In the genomic region with DNA sequence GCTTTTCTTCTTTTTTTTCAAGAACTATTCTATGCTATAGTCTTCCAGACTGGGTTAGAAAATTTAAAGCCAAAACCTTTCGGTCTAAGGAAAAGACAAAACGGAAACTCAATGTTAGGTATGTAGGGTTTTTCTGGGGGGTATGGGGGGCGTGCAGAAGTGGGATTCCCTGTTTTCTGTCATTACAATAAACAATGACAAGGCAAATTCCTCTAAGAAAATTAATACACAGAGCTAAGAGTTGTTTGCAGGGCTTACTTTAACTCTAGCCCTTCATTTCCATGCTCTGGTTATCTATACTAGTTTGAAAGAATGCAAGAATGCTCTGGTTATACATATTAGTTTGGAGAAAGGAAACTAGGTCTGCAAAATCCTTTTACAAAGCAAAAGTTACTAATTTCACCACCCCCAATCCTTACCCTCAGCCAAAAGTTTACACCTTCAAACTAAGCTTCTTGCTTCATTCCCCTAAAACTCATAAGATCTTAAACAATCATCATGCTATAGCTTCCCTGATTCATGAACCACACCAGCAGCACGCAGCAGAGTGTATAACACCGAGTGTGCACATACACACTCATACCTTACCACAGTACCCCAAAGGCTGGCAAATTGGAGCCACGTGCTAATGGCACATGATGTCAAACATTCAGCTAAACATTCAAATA, we compare ENCODE assay signal across 1 cellular context.
A peak's percentile ranks its signal among the peaks of the same experiment; 100 is the strongest.
TF ChIP-seq lines count a peak whose summit lies in the region.

No MANE protein-coding gene starts in this region.

TF ChIP-seq in K562, 482 proteins besides CTCF, POLR2A, EP300 and RAD21 (continues in another document):
- TF ChIP-seq RFX5 (IDR thresholded peaks at IDR 0.05; ENCODE audit: low read depth, low read length) (no peak), RCOR1 (IDR thresholded peaks at IDR 0.05; ENCODE audit: borderline replicate concordance in 1 of 2, low read depth in 2 of 2, low read length in 2 of 2) (no peak), EP400 (IDR thresholded peaks at IDR 0.05) (0 out of 2 replicates have a peak, but pooled peaks have one; percentile 6), C11orf30 (IDR thresholded peaks at IDR 0.05; ENCODE audit: low read depth) (peak; percentile 52; the same call in 1 of the 2 replicates), L3MBTL2 (IDR thresholded peaks at IDR 0.05) (peak; percentile 36; the same call in 1 of the 2 replicates), PHB2 (IDR thresholded peaks at IDR 0.05; ENCODE audit: low read depth) (no peak), MAFF (IDR thresholded peaks at IDR 0.05; ENCODE audit: low read length) (peak; percentile 47; the same call in 1 of the 2 replicates), ZNF316 (IDR thresholded peaks at IDR 0.05) (peak; percentile 71), NFE2 (IDR thresholded peaks at IDR 0.05; ENCODE audit: low read depth) (peak; percentile 67), ZNF23 (CRISPR knock-in tag; IDR thresholded peaks at IDR 0.05) (no peak), MAFG (tag; conservative IDR thresholded peaks at IDR 0.05) (peak; percentile 56), GABPB2 (CRISPR knock-in tag; conservative IDR thresholded peaks at IDR 0.05) (no peak), ZNF589 (CRISPR knock-in tag; IDR thresholded peaks at IDR 0.05; ENCODE audit: low read depth) (0 out of 2 replicates have a peak, but pooled peaks have one; percentile 43), BMI1 (IDR thresholded peaks at IDR 0.05; ENCODE audit: low read length) (no peak), ELF1 (tag; IDR thresholded peaks at IDR 0.05) (no peak), NFE2L1 (tag; IDR thresholded peaks at IDR 0.05; ENCODE audit: borderline replicate concordance, low read depth) (peak; percentile 14; the same call in 1 of the 2 replicates)
- TF ChIP-seq, protein P1, sequence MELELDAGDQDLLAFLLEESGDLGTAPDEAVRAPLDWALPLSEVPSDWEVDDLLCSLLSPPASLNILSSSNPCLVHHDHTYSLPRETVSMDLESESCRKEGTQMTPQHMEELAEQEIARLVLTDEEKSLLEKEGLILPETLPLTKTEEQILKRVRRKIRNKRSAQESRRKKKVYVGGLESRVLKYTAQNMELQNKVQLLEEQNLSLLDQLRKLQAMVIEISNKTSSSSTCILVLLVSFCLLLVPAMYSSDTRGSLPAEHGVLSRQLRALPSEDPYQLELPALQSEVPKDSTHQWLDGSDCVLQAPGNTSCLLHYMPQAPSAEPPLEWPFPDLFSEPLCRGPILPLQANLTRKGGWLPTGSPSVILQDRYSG (tag; conservative IDR thresholded peaks at IDR 0.05; ENCODE audit: low read depth) = 0 out of 2 replicates have a peak, but pooled peaks have one; percentile 55
- TF ChIP-seq, protein P2, sequence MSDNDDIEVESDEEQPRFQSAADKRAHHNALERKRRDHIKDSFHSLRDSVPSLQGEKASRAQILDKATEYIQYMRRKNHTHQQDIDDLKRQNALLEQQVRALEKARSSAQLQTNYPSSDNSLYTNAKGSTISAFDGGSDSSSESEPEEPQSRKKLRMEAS (CRISPR knock-in tag; IDR thresholded peaks at IDR 0.05) = 0 out of 2 replicates have a peak, but pooled peaks have one; percentile 29
- TF ChIP-seq, protein P3, sequence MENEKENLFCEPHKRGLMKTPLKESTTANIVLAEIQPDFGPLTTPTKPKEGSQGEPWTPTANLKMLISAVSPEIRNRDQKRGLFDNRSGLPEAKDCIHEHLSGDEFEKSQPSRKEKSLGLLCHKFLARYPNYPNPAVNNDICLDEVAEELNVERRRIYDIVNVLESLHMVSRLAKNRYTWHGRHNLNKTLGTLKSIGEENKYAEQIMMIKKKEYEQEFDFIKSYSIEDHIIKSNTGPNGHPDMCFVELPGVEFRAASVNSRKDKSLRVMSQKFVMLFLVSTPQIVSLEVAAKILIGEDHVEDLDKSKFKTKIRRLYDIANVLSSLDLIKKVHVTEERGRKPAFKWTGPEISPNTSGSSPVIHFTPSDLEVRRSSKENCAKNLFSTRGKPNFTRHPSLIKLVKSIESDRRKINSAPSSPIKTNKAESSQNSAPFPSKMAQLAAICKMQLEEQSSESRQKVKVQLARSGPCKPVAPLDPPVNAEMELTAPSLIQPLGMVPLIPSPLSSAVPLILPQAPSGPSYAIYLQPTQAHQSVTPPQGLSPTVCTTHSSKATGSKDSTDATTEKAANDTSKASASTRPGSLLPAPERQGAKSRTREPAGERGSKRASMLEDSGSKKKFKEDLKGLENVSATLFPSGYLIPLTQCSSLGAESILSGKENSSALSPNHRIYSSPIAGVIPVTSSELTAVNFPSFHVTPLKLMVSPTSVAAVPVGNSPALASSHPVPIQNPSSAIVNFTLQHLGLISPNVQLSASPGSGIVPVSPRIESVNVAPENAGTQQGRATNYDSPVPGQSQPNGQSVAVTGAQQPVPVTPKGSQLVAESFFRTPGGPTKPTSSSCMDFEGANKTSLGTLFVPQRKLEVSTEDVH (IDR thresholded peaks at IDR 0.05; ENCODE audit: low read depth, partially characterized antibody) = no peak
- TF ChIP-seq, protein P4, sequence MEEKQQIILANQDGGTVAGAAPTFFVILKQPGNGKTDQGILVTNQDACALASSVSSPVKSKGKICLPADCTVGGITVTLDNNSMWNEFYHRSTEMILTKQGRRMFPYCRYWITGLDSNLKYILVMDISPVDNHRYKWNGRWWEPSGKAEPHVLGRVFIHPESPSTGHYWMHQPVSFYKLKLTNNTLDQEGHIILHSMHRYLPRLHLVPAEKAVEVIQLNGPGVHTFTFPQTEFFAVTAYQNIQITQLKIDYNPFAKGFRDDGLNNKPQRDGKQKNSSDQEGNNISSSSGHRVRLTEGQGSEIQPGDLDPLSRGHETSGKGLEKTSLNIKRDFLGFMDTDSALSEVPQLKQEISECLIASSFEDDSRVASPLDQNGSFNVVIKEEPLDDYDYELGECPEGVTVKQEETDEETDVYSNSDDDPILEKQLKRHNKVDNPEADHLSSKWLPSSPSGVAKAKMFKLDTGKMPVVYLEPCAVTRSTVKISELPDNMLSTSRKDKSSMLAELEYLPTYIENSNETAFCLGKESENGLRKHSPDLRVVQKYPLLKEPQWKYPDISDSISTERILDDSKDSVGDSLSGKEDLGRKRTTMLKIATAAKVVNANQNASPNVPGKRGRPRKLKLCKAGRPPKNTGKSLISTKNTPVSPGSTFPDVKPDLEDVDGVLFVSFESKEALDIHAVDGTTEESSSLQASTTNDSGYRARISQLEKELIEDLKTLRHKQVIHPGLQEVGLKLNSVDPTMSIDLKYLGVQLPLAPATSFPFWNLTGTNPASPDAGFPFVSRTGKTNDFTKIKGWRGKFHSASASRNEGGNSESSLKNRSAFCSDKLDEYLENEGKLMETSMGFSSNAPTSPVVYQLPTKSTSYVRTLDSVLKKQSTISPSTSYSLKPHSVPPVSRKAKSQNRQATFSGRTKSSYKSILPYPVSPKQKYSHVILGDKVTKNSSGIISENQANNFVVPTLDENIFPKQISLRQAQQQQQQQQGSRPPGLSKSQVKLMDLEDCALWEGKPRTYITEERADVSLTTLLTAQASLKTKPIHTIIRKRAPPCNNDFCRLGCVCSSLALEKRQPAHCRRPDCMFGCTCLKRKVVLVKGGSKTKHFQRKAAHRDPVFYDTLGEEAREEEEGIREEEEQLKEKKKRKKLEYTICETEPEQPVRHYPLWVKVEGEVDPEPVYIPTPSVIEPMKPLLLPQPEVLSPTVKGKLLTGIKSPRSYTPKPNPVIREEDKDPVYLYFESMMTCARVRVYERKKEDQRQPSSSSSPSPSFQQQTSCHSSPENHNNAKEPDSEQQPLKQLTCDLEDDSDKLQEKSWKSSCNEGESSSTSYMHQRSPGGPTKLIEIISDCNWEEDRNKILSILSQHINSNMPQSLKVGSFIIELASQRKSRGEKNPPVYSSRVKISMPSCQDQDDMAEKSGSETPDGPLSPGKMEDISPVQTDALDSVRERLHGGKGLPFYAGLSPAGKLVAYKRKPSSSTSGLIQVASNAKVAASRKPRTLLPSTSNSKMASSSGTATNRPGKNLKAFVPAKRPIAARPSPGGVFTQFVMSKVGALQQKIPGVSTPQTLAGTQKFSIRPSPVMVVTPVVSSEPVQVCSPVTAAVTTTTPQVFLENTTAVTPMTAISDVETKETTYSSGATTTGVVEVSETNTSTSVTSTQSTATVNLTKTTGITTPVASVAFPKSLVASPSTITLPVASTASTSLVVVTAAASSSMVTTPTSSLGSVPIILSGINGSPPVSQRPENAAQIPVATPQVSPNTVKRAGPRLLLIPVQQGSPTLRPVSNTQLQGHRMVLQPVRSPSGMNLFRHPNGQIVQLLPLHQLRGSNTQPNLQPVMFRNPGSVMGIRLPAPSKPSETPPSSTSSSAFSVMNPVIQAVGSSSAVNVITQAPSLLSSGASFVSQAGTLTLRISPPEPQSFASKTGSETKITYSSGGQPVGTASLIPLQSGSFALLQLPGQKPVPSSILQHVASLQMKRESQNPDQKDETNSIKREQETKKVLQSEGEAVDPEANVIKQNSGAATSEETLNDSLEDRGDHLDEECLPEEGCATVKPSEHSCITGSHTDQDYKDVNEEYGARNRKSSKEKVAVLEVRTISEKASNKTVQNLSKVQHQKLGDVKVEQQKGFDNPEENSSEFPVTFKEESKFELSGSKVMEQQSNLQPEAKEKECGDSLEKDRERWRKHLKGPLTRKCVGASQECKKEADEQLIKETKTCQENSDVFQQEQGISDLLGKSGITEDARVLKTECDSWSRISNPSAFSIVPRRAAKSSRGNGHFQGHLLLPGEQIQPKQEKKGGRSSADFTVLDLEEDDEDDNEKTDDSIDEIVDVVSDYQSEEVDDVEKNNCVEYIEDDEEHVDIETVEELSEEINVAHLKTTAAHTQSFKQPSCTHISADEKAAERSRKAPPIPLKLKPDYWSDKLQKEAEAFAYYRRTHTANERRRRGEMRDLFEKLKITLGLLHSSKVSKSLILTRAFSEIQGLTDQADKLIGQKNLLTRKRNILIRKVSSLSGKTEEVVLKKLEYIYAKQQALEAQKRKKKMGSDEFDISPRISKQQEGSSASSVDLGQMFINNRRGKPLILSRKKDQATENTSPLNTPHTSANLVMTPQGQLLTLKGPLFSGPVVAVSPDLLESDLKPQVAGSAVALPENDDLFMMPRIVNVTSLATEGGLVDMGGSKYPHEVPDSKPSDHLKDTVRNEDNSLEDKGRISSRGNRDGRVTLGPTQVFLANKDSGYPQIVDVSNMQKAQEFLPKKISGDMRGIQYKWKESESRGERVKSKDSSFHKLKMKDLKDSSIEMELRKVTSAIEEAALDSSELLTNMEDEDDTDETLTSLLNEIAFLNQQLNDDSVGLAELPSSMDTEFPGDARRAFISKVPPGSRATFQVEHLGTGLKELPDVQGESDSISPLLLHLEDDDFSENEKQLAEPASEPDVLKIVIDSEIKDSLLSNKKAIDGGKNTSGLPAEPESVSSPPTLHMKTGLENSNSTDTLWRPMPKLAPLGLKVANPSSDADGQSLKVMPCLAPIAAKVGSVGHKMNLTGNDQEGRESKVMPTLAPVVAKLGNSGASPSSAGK (IDR thresholded peaks at IDR 0.05) = peak; percentile 26; the same call in 1 of the 2 replicates
- TF ChIP-seq, protein P5, sequence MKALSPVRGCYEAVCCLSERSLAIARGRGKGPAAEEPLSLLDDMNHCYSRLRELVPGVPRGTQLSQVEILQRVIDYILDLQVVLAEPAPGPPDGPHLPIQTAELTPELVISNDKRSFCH (CRISPR knock-in tag; IDR thresholded peaks at IDR 0.05) = no peak
- TF ChIP-seq, protein P5 (tag; IDR thresholded peaks at IDR 0.05) = no peak
- TF ChIP-seq, protein P6, sequence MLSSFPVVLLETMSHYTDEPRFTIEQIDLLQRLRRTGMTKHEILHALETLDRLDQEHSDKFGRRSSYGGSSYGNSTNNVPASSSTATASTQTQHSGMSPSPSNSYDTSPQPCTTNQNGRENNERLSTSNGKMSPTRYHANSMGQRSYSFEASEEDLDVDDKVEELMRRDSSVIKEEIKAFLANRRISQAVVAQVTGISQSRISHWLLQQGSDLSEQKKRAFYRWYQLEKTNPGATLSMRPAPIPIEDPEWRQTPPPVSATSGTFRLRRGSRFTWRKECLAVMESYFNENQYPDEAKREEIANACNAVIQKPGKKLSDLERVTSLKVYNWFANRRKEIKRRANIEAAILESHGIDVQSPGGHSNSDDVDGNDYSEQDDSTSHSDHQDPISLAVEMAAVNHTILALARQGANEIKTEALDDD (IDR thresholded peaks at IDR 0.05) = peak; percentile 69; the same call in 1 of the 2 replicates
